ENCODE assay signal across 8 cellular contexts in the genomic region with DNA sequence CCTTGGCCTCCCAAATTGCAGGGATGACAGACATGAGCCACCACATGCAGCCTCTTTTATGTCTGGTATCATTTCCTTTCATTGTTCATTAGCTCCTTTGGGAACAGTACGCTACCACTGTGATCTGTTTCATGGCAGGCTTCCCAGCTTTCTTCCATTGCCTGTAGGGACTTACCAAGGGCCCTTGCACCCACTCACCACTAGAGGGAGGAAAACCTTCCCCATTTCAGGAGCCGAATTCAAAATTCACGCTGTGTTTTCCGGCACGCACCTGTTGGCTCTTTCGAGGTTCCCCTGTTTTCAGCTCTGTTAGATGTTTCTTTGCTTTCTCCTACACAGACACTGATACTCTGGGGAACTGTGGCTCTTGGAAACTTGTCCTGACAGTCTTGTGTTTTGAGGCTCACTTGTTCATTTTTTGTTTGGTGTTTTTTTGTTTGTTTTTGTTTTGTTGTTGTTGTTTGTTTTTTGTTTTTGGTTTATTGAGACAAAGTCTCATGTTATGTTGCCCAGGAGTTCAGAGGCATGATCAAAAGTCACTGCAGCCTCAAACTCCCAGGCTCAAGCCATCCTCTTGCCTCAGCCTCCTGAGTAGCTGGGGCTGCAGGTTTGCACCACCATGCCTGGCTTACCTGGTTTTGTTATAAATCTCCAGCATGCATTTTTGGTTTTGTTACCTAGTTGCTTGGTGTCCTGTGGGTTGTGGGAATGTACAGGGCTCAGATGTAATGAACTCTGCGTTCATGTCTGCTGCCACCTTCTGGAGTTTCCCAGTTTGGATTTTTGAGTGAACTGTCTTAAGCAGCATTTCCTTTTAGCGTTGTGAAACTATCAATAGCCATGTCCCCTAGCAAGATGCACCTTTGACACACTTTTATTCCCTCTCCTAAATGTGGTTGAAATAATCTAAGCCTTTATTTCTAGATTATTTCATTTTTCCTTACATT. TPM values are rescaled to one million over a fixed set of nuclear protein-coding genes. Genes with fewer than 3 reads are reported as not detected.
A peak's percentile ranks its signal among the peaks of the same experiment; 100 is the strongest.
DNase-seq lines count a peak whose midpoint lies in the region; ATAC-seq, FAIRE-seq and TF ChIP-seq lines count a peak whose summit lies in the region.
"Had no signal": no experiment of that assay in that cellular context is flagged by ENCODE, and none has a peak within 500 bp of the region (broad histone marks: within the 10 kb centered on the region; RNA-seq: fewer than 3 reads in every experiment).

No MANE protein-coding gene starts in this region.

- H3K9me3 Mint-ChIP-seq in chondrocyte (ENCODE audit: low read depth), result no peaks in the 10 kb centered on the region

- intact Hi-C loops in HepG2 (cut with micrococcal nuclease; ENCODE audit: unreplicated experiment) (no loop called here), stomach (cut with DNase I; ENCODE audit: low total_unique reads) (no loop called here)

- H3K36me3 Mint-ChIP-seq in chondrocyte (ENCODE audit: low read depth), result no peaks in the 10 kb centered on the region
- H3K36me3 Mint-ChIP-seq: activated naive CD8-positive, alpha-beta T cell had no signal

- H3K4me1 Mint-ChIP-seq in chondrocyte (ENCODE audit: low read depth), result peaks cover 8% of the 10 kb centered on the region

- peak; percentile 84 for ATAC-seq in HepG2
- ATAC-seq in HG02610 (IDR thresholded peaks at IDR 0.05; ENCODE audit: unreplicated experiment), result no peak

- TF ChIP-seq EP300 in HepG2 (IDR thresholded peaks at IDR 0.05; ENCODE audit: low read depth in 2 of 2, low read length in 2 of 2) (no peak), HepG2 (CRISPR knock-in tag; IDR thresholded peaks at IDR 0.05; ENCODE audit: borderline replicate concordance) (no peak), stomach (IDR thresholded peaks at IDR 0.05) (no peak)

- H3K4me3 ChIP-seq in HepG2 (replicated peaks in 1 of 3; ENCODE audit: insufficient read depth in 1 of 3, low read depth in 2 of 3, low read length in 3 of 3), result no peak overlapping the region
- no peak overlapping the region for H3K4me3 ChIP-seq in stomach

- H3K27ac Mint-ChIP-seq in chondrocyte (ENCODE audit: unreplicated experiment), result no peak overlapping the region
- H3K27ac Mint-ChIP-seq: activated naive CD8-positive, alpha-beta T cell had no signal

- no peak overlapping the region for H3K27ac ChIP-seq in HepG2 (ENCODE audit: extremely low read length, insufficient read depth, low read length)
- no peak overlapping the region for H3K27ac ChIP-seq in stomach

- peak; percentile 85 for TF ChIP-seq CTCF in chondrocyte (IDR thresholded peaks at IDR 0.05)
- TF ChIP-seq CTCF in HepG2 (CRISPR knock-in tag; IDR thresholded peaks at IDR 0.05), result peak; percentile 77
- TF ChIP-seq CTCF in stomach (IDR thresholded peaks at IDR 0.05), result peak in 5 of 7 experiments; percentile 48 to 93 (median 81)

- H4K20me1 ChIP-seq in HepG2 (ENCODE audit: insufficient read depth, low read length), result no peaks in the 10 kb centered on the region

- no peak for TF ChIP-seq RAD21 in HepG2 (CRISPR knock-in tag; IDR thresholded peaks at IDR 0.05)

- POLR2A ChIA-PET in HepG2 (lab: Yijun Ruan, JAX), result interaction anchor here (1.0 kb wide), 1 partner anchor 9 kb away, joined by 5 read pairs; no protein-coding TSS in a partner anchor

- FAIRE-seq in HepG2 (lab: Jason Lieb, UNC), result peak; percentile 94

- TF ChIP-seq POLR2A in HepG2 (IDR thresholded peaks at IDR 0.05; ENCODE audit: insufficient read depth in 1 of 2, low read depth in 2 of 2, low read length in 2 of 2) (no peak), stomach (IDR thresholded peaks at IDR 0.05) (no peak)

- in situ Hi-C loops in HepG2 (cut with HindIII; ENCODE audit: extremely low pct_ligation_motif_present, low pct_unique_long_range_greater_than_20kb), result no loop called here

- H3K27me3 ChIP-seq in HepG2 (ENCODE audit: control insufficient read depth in 1 of 2, insufficient read depth in 2 of 2, low read length in 2 of 2) (peaks cover 6 to 15% of the 10 kb centered on the region in 2 experiments; a peak in 3 of 5 replicates), stomach (peaks cover 0 to 30% (median 0%) of the 10 kb centered on the region in 3 donors)

- WGBS in HepG2 (ENCODE audit: low lambda C conversion rate), result 2% methylated on average over 8 of the region's 8 CpGs
- WGBS in stomach, 5 donors, result 4 to 13% (median 6%) methylated on average over 8 of the region's 8 CpGs

- no TSS peak for BruUV-seq in HepG2 (replicated peaks; lab: Mats Ljungman, UMichigan)

- H3K4me2 ChIP-seq in HepG2 (ENCODE audit: low read depth, low read length), result peak overlapping the region; percentile 54

- no peak overlapping the region for H2AFZ ChIP-seq in HepG2 (ENCODE audit: low read length)

- H3K36me3 ChIP-seq in HepG2 (replicated peaks in 1 of 2; ENCODE audit: control insufficient read depth in 1 of 2, insufficient read depth in 2 of 2, low read length in 2 of 2), result no peaks in the 10 kb centered on the region
- no peaks in the 10 kb centered on the region for H3K36me3 ChIP-seq in stomach

- no peak overlapping the region for H3K4me3 Mint-ChIP-seq in chondrocyte (ENCODE audit: unreplicated experiment)
- H3K4me3 Mint-ChIP-seq: activated naive CD8-positive, alpha-beta T cell had no signal

- no peak overlapping the region for H3K9ac ChIP-seq in HepG2 (ENCODE audit: insufficient read depth, low read depth, low read length)

- H3K27me3 Mint-ChIP-seq in chondrocyte (ENCODE audit: low read depth), result peaks cover 34% of the 10 kb centered on the region

- H3K4me1 ChIP-seq in HepG2 (ENCODE audit: insufficient read depth, low read length) (peaks cover 19% of the 10 kb centered on the region), stomach (peaks cover 0 to 10% (median 4%) of the 10 kb centered on the region in 4 donors)

- H3K9me3 ChIP-seq in HepG2 (ENCODE audit: low read length) (no peaks in the 10 kb centered on the region), stomach (no peaks in the 10 kb centered on the region)

- DNase-seq in GM03348 (ENCODE audit: low spot score) (peak; percentile 89), LoVo (ENCODE audit: low spot score) (peak; percentile 63), SHP77 (lab: John Stamatoyannopoulos, UW) (peak; percentile 74 to 83), chondrocyte (ENCODE audit: low spot score) (no peak), HepG2 (ENCODE audit: low spot score) (peak; percentile 58), stomach (peak; percentile 76)

- H3K79me2 ChIP-seq in HepG2 (ENCODE audit: insufficient read depth, low read length), result no peaks in the 10 kb centered on the region

- CTCF ChIA-PET in HepG2 (lab: Yijun Ruan, JAX; ENCODE audit: low intra/inter-chr PET ratio, low total read pairs), result no interaction called here

RNA-seq across cellular contexts. Expression of a gene that starts 2.3 kb away (rescaled TPM):
- total RNA-seq in chondrocyte (not detected in 3 replicates), HepG2 (2016; rRNA removed; fragmentation: Illumina TruSeq; extraction: Trizol) (not detected in 2 replicates), stomach (not detected)
- not detected in 2 replicates for total RNA-seq in HepG2 (2016; cell fraction: cytosol; rRNA removed; fragmentation: Illumina TruSeq; extraction: Trizol; ENCODE audit: low read depth)
- total RNA-seq in HepG2 (2016; cell fraction: insoluble cytoplasmic fraction; rRNA removed; fragmentation: Illumina TruSeq; extraction: Trizol), result not detected in 2 replicates
- total RNA-seq in HepG2 (2016; cell fraction: membrane; rRNA removed; fragmentation: Illumina TruSeq; extraction: Trizol), result not detected in 2 replicates
- not detected in 2 replicates for total RNA-seq in HepG2 (2016; cell fraction: nucleus; rRNA removed; fragmentation: Illumina TruSeq; extraction: Trizol)
- polyA plus RNA-seq in HepG2 (2011; rRNA removed) (not detected in 2 replicates), stomach (not detected)
- polyA plus RNA-seq in HepG2 (2011; cell fraction: cytosol; rRNA removed), result not detected in 2 replicates
- not detected in 2 replicates for polyA plus RNA-seq in HepG2 (2011; cell fraction: nucleus; rRNA removed)
- polyA plus RNA-seq in HepG2 (2012), result 0.27 TPM in 1 of 2 replicates, not detected in the other
- not detected in 2 replicates for polyA plus RNA-seq in HepG2 (2016; cell fraction: cytosol; fragmentation: Illumina TruSeq; extraction: Trizol; ENCODE audit: low read depth)
- not detected in 2 replicates for polyA plus RNA-seq in HepG2 (2016; cell fraction: insoluble cytoplasmic fraction; fragmentation: Illumina TruSeq; extraction: Trizol; ENCODE audit: low read depth)
- polyA plus RNA-seq in HepG2 (2016; cell fraction: membrane; fragmentation: Illumina TruSeq; extraction: Trizol; ENCODE audit: low read depth), result not detected in 2 replicates
- polyA plus RNA-seq in HepG2 (2016; cell fraction: nucleus; fragmentation: Illumina TruSeq; extraction: Trizol; ENCODE audit: insufficient read depth, low read depth), result not detected in 2 replicates
- not detected in 2 replicates for polyA minus RNA-seq in HepG2 (2011; rRNA and poly(A)+ RNA removed; ENCODE audit: low replicate concordance)
- not detected in 2 replicates for polyA minus RNA-seq in HepG2 (2011; cell fraction: cytosol; rRNA and poly(A)+ RNA removed)
- polyA minus RNA-seq in HepG2 (2011; cell fraction: nucleus; rRNA and poly(A)+ RNA removed), result not detected in 2 replicates

RNA-seq across cellular contexts. Expression of a gene that starts 15.0 kb away (rescaled TPM):
- total RNA-seq in chondrocyte (not detected in 3 replicates), HepG2 (2016; rRNA removed; fragmentation: Illumina TruSeq; extraction: Trizol) (not detected in 2 replicates), stomach (not detected)
- total RNA-seq in HepG2 (2016; cell fraction: cytosol; rRNA removed; fragmentation: Illumina TruSeq; extraction: Trizol; ENCODE audit: low read depth), result not detected in 2 replicates
- total RNA-seq in HepG2 (2016; cell fraction: insoluble cytoplasmic fraction; rRNA removed; fragmentation: Illumina TruSeq; extraction: Trizol), result not detected in 2 replicates
- total RNA-seq in HepG2 (2016; cell fraction: membrane; rRNA removed; fragmentation: Illumina TruSeq; extraction: Trizol), result not detected in 2 replicates
- total RNA-seq in HepG2 (2016; cell fraction: nucleus; rRNA removed; fragmentation: Illumina TruSeq; extraction: Trizol), result not detected in 2 replicates
- polyA plus RNA-seq in HepG2 (2011; rRNA removed) (0.13 TPM in 1 of 2 replicates, not detected in the other), stomach (not detected)
- 0.04 TPM in 1 of 2 replicates, not detected in the other for polyA plus RNA-seq in HepG2 (2011; cell fraction: cytosol; rRNA removed)
- 0.71 and 0.93 TPM in 2 replicates for polyA plus RNA-seq in HepG2 (2011; cell fraction: nucleus; rRNA removed)
- polyA plus RNA-seq in HepG2 (2012), result 0.79 and 1.0 TPM in 2 replicates
- polyA plus RNA-seq in HepG2 (2016; cell fraction: cytosol; fragmentation: Illumina TruSeq; extraction: Trizol; ENCODE audit: low read depth), result not detected in 2 replicates
- polyA plus RNA-seq in HepG2 (2016; cell fraction: insoluble cytoplasmic fraction; fragmentation: Illumina TruSeq; extraction: Trizol; ENCODE audit: low read depth), result not detected in 2 replicates
- not detected in 2 replicates for polyA plus RNA-seq in HepG2 (2016; cell fraction: membrane; fragmentation: Illumina TruSeq; extraction: Trizol; ENCODE audit: low read depth)
- polyA plus RNA-seq in HepG2 (2016; cell fraction: nucleus; fragmentation: Illumina TruSeq; extraction: Trizol; ENCODE audit: insufficient read depth, low read depth), result not detected in 2 replicates
- polyA minus RNA-seq in HepG2 (2011; rRNA and poly(A)+ RNA removed; ENCODE audit: low replicate concordance), result not detected in 2 replicates
- polyA minus RNA-seq in HepG2 (2011; cell fraction: cytosol; rRNA and poly(A)+ RNA removed), result not detected in 2 replicates
- polyA minus RNA-seq in HepG2 (2011; cell fraction: nucleus; rRNA and poly(A)+ RNA removed), result not detected in 2 replicates

RNA-seq across cellular contexts. Expression of a gene that starts 32.1 kb away (rescaled TPM):
- total RNA-seq in chondrocyte, result 0.20 to 0.36 TPM in 2 of 3 replicates, not detected in the other
- total RNA-seq in HepG2 (2016; rRNA removed; fragmentation: Illumina TruSeq; extraction: Trizol), result 0.09 TPM in 1 of 2 replicates, not detected in the other
- not detected in 2 replicates for total RNA-seq in HepG2 (2016; cell fraction: cytosol; rRNA removed; fragmentation: Illumina TruSeq; extraction: Trizol; ENCODE audit: low read depth)
- 0.09 TPM in 1 of 2 replicates, not detected in the other for total RNA-seq in HepG2 (2016; cell fraction: insoluble cytoplasmic fraction; rRNA removed; fragmentation: Illumina TruSeq; extraction: Trizol)
- total RNA-seq in HepG2 (2016; cell fraction: membrane; rRNA removed; fragmentation: Illumina TruSeq; extraction: Trizol), result not detected in 2 replicates
- not detected in 2 replicates for total RNA-seq in HepG2 (2016; cell fraction: nucleus; rRNA removed; fragmentation: Illumina TruSeq; extraction: Trizol)
- polyA plus RNA-seq in HepG2 (2011; rRNA removed), result 0.42 TPM in 1 of 2 replicates, not detected in the other
- polyA plus RNA-seq in HepG2 (2011; cell fraction: cytosol; rRNA removed), result 0.21 and 0.24 TPM in 2 replicates
- 0.98 and 1.3 TPM in 2 replicates for polyA plus RNA-seq in HepG2 (2011; cell fraction: nucleus; rRNA removed)
- 0.28 and 1.2 TPM in 2 replicates for polyA plus RNA-seq in HepG2 (2012)
- polyA plus RNA-seq in HepG2 (2016; cell fraction: cytosol; fragmentation: Illumina TruSeq; extraction: Trizol; ENCODE audit: low read depth), result not detected in 2 replicates
- polyA plus RNA-seq in HepG2 (2016; cell fraction: insoluble cytoplasmic fraction; fragmentation: Illumina TruSeq; extraction: Trizol; ENCODE audit: low read depth), result not detected in 2 replicates
- not detected in 2 replicates for polyA plus RNA-seq in HepG2 (2016; cell fraction: membrane; fragmentation: Illumina TruSeq; extraction: Trizol; ENCODE audit: low read depth)
- polyA plus RNA-seq in HepG2 (2016; cell fraction: nucleus; fragmentation: Illumina TruSeq; extraction: Trizol; ENCODE audit: insufficient read depth, low read depth), result 0.57 TPM in 1 of 2 replicates, not detected in the other
- polyA minus RNA-seq in HepG2 (2011; rRNA and poly(A)+ RNA removed; ENCODE audit: low replicate concordance), result 0.12 TPM in 1 of 2 replicates, not detected in the other
- not detected in 2 replicates for polyA minus RNA-seq in HepG2 (2011; cell fraction: cytosol; rRNA and poly(A)+ RNA removed)
- not detected in 2 replicates for polyA minus RNA-seq in HepG2 (2011; cell fraction: nucleus; rRNA and poly(A)+ RNA removed)
- not detected for total RNA-seq in stomach
- polyA plus RNA-seq in stomach, result under 1 TPM in 1 of 3 donors, not detected in 2; 0.55 TPM

RNA-seq across cellular contexts. Expression of a gene that starts 42.5 kb away (rescaled TPM):
- total RNA-seq in chondrocyte, result not detected in 3 replicates
- not detected in 2 replicates for total RNA-seq in HepG2 (2016; rRNA removed; fragmentation: Illumina TruSeq; extraction: Trizol)
- total RNA-seq in HepG2 (2016; cell fraction: cytosol; rRNA removed; fragmentation: Illumina TruSeq; extraction: Trizol; ENCODE audit: low read depth), result not detected in 2 replicates
- not detected in 2 replicates for total RNA-seq in HepG2 (2016; cell fraction: insoluble cytoplasmic fraction; rRNA removed; fragmentation: Illumina TruSeq; extraction: Trizol)
- total RNA-seq in HepG2 (2016; cell fraction: membrane; rRNA removed; fragmentation: Illumina TruSeq; extraction: Trizol), result not detected in 2 replicates
- total RNA-seq in HepG2 (2016; cell fraction: nucleus; rRNA removed; fragmentation: Illumina TruSeq; extraction: Trizol), result not detected in 2 replicates
- 0.05 and 0.20 TPM in 2 replicates for polyA plus RNA-seq in HepG2 (2011; rRNA removed)
- 0.09 and 0.17 TPM in 2 replicates for polyA plus RNA-seq in HepG2 (2011; cell fraction: cytosol; rRNA removed)
- polyA plus RNA-seq in HepG2 (2011; cell fraction: nucleus; rRNA removed), result 0.19 TPM in 1 of 2 replicates, not detected in the other
- 0.12 and 0.13 TPM in 2 replicates for polyA plus RNA-seq in HepG2 (2012)
- polyA plus RNA-seq in HepG2 (2016; cell fraction: cytosol; fragmentation: Illumina TruSeq; extraction: Trizol; ENCODE audit: low read depth), result not detected in 2 replicates
- polyA plus RNA-seq in HepG2 (2016; cell fraction: insoluble cytoplasmic fraction; fragmentation: Illumina TruSeq; extraction: Trizol; ENCODE audit: low read depth), result not detected in 2 replicates
- not detected in 2 replicates for polyA plus RNA-seq in HepG2 (2016; cell fraction: membrane; fragmentation: Illumina TruSeq; extraction: Trizol; ENCODE audit: low read depth)
- polyA plus RNA-seq in HepG2 (2016; cell fraction: nucleus; fragmentation: Illumina TruSeq; extraction: Trizol; ENCODE audit: insufficient read depth, low read depth), result not detected in 2 replicates
- 0.12 TPM in 2 replicates for polyA minus RNA-seq in HepG2 (2011; rRNA and poly(A)+ RNA removed; ENCODE audit: low replicate concordance)
- polyA minus RNA-seq in HepG2 (2011; cell fraction: cytosol; rRNA and poly(A)+ RNA removed), result not detected in 2 replicates
- polyA minus RNA-seq in HepG2 (2011; cell fraction: nucleus; rRNA and poly(A)+ RNA removed), result not detected in 2 replicates
- total RNA-seq in stomach, result 1 to 10 TPM in 1 of 5 donors, not detected in 4; 5.5 TPM
- polyA plus RNA-seq in stomach, result under 1 TPM in 1 of 3 donors, not detected in 2; 0.15 TPM

RNA-seq across cellular contexts. Expression of a gene that starts 53.3 kb away (rescaled TPM):
- total RNA-seq in chondrocyte (not detected in 3 replicates), HepG2 (2016; rRNA removed; fragmentation: Illumina TruSeq; extraction: Trizol) (not detected in 2 replicates), stomach (1 to 10 TPM in 1 of 5 donors, not detected in 4; 4.8 TPM)
- not detected in 2 replicates for total RNA-seq in HepG2 (2016; cell fraction: cytosol; rRNA removed; fragmentation: Illumina TruSeq; extraction: Trizol; ENCODE audit: low read depth)
- not detected in 2 replicates for total RNA-seq in HepG2 (2016; cell fraction: insoluble cytoplasmic fraction; rRNA removed; fragmentation: Illumina TruSeq; extraction: Trizol)
- not detected in 2 replicates for total RNA-seq in HepG2 (2016; cell fraction: membrane; rRNA removed; fragmentation: Illumina TruSeq; extraction: Trizol)
- not detected in 2 replicates for total RNA-seq in HepG2 (2016; cell fraction: nucleus; rRNA removed; fragmentation: Illumina TruSeq; extraction: Trizol)
- polyA plus RNA-seq in HepG2 (2011; rRNA removed) (0.54 and 0.91 TPM in 2 replicates), stomach (under 1 TPM in 1 of 3 donors, not detected in 2; 0.10 TPM)
- 0.38 and 0.96 TPM in 2 replicates for polyA plus RNA-seq in HepG2 (2011; cell fraction: cytosol; rRNA removed)
- polyA plus RNA-seq in HepG2 (2011; cell fraction: nucleus; rRNA removed), result 2.2 and 3.3 TPM in 2 replicates
- 1.0 and 6.0 TPM in 2 replicates for polyA plus RNA-seq in HepG2 (2012)
- polyA plus RNA-seq in HepG2 (2016; cell fraction: cytosol; fragmentation: Illumina TruSeq; extraction: Trizol; ENCODE audit: low read depth), result not detected in 2 replicates
- polyA plus RNA-seq in HepG2 (2016; cell fraction: insoluble cytoplasmic fraction; fragmentation: Illumina TruSeq; extraction: Trizol; ENCODE audit: low read depth), result not detected in 2 replicates
- polyA plus RNA-seq in HepG2 (2016; cell fraction: membrane; fragmentation: Illumina TruSeq; extraction: Trizol; ENCODE audit: low read depth), result not detected in 2 replicates
- polyA plus RNA-seq in HepG2 (2016; cell fraction: nucleus; fragmentation: Illumina TruSeq; extraction: Trizol; ENCODE audit: insufficient read depth, low read depth), result not detected in 2 replicates
- polyA minus RNA-seq in HepG2 (2011; rRNA and poly(A)+ RNA removed; ENCODE audit: low replicate concordance), result 0.60 TPM in 1 of 2 replicates, not detected in the other
- not detected in 2 replicates for polyA minus RNA-seq in HepG2 (2011; cell fraction: cytosol; rRNA and poly(A)+ RNA removed)
- polyA minus RNA-seq in HepG2 (2011; cell fraction: nucleus; rRNA and poly(A)+ RNA removed), result 1.1 TPM in 1 of 2 replicates, not detected in the other
